In genomic region chr4:5463361-5463760, GRCh38 we compare ENCODE assay signal across 19 cellular contexts.
DNase-seq lines count a peak whose midpoint lies in the region; FAIRE-seq and TF ChIP-seq lines count a peak whose summit lies in the region.
"Had no signal": no experiment of that assay in that cellular context is flagged by ENCODE, and none has a peak within 500 bp of the region (broad histone marks: within the 10 kb centered on the region; RNA-seq: fewer than 3 reads in every experiment).

No MANE protein-coding gene starts in this region.

- H3K4ac ChIP-seq in H1 (replicated peaks; ENCODE audit: insufficient read length, low read depth, low read length): no peak overlapping the region

- no peak for TF ChIP-seq EP300 in H1 (IDR thresholded peaks at IDR 0.05; ENCODE audit: borderline replicate concordance in 1 of 2, low read depth in 2 of 2, low read length in 2 of 2)

- no peak overlapping the region for H3K4me3 Mint-ChIP-seq in neural progenitor cell
- H3K4me3 Mint-ChIP-seq: CD4-positive, alpha-beta memory T cell had no signal

- H3K27me3 ChIP-seq in H1 (replicated peaks in 1 of 4; ENCODE audit: control insufficient read depth in 3 of 4, extremely low read depth in 1 of 4, insufficient read depth in 3 of 4, low read length in 3 of 4) (no peaks in the 10 kb centered on the region), neural progenitor cell (no peaks in the 10 kb centered on the region), spleen (replicated peaks in 1 of 7) (no peaks in the 10 kb centered on the region)

- no peak overlapping the region for H3K23ac ChIP-seq in H1 (ENCODE audit: insufficient read length)

- TF ChIP-seq CTCF in H1 (IDR thresholded peaks at IDR 0.05; ENCODE audit: control extremely low read depth in 1 of 3, insufficient read depth in 1 of 3, low read depth in 1 of 3, low read length in 3 of 3): no peak
- TF ChIP-seq CTCF in neural progenitor cell (IDR thresholded peaks at IDR 0.05): no peak
- TF ChIP-seq CTCF in spleen (IDR thresholded peaks at IDR 0.05 in 8 of 11, conservative IDR thresholded peaks at IDR 0.05 in 3 of 11): no peak

- no peaks in the 10 kb centered on the region for H3F3A ChIP-seq in neural progenitor cell (ENCODE audit: low read depth)

- H3K9ac ChIP-seq in H1 (replicated peaks in 1 of 4; ENCODE audit: extremely low read depth in 1 of 4, low read depth in 3 of 4, low read length in 3 of 4) (no peak overlapping the region), neural progenitor cell (no peak overlapping the region)

- no peak overlapping the region for H2BK120ac ChIP-seq in H1 (replicated peaks; ENCODE audit: low read depth, low read length)

- no peak overlapping the region for H3K18ac ChIP-seq in H1 (ENCODE audit: extremely low read depth, low read length)

- no peak overlapping the region for H4K91ac ChIP-seq in H1 (replicated peaks; ENCODE audit: insufficient read length, low read length)

- DNase-seq in HTR-8/SVneo (ENCODE audit: insufficient read length, low spot score) (no peak), H1 (ENCODE audit: low read depth in 1 of 2, low spot score in 2 of 2) (no peak), neural progenitor cell (ENCODE audit: low spot score) (no peak), spleen (peak; percentile 37), GM03348 (ENCODE audit: low spot score) (no peak), hepatic stellate cell (ENCODE audit: low spot score) (no peak), ACHN (no peak)
- DNase-seq: AML-193; CD4-positive, alpha-beta memory T cell; DMS153; DMS79 treated with DMSO at 0.1 percent for 48 hours; GF-D8; IMR-90 had no signal

- H2BK5ac ChIP-seq in H1 (ENCODE audit: low read depth, low read length): no peak overlapping the region

- H2AK5ac ChIP-seq in H1 (ENCODE audit: low read depth, low read length): 0 out of 2 replicates have a peak overlapping the region, but pooled peaks have one; percentile 39

- H4K5ac ChIP-seq in H1 (ENCODE audit: insufficient read length, low read depth, low read length): no peak overlapping the region

- H3K4me3 ChIP-seq in H1 (ENCODE audit: extremely low read depth in 1 of 4, insufficient read depth in 2 of 4, low read depth in 3 of 4, low read length in 4 of 4) (no peak overlapping the region), neural progenitor cell (no peak overlapping the region), spleen (no peak overlapping the region)
- H3K4me3 ChIP-seq: HAP-1, K562 had no signal

- no peak overlapping the region for H2BK15ac ChIP-seq in H1 (ENCODE audit: low read length)

- no peak overlapping the region for H4K8ac ChIP-seq in H1 (ENCODE audit: extremely low read depth, insufficient read depth, low read length)

- H3K79me2 ChIP-seq in H1 (ENCODE audit: control insufficient read depth in 1 of 2, insufficient read depth in 2 of 2, low read length in 2 of 2) (no peaks in the 10 kb centered on the region; a peak in 1 of 4 replicates), neural progenitor cell (ENCODE audit: low read depth) (no peaks in the 10 kb centered on the region)

- H4K20me1 ChIP-seq in H1 (replicated peaks in 1 of 2; ENCODE audit: control insufficient read depth in 1 of 2, insufficient read depth in 2 of 2, low read length in 2 of 2): no peaks in the 10 kb centered on the region
- no peaks in the 10 kb centered on the region for H4K20me1 ChIP-seq in neural progenitor cell (ENCODE audit: low read depth)

- H3K27ac ChIP-seq in H1 (ENCODE audit: low read depth, low read length) (no peak overlapping the region), neural progenitor cell (no peak overlapping the region), spleen (no peak overlapping the region)
- H3K27ac ChIP-seq: C4-2B had no signal

- H3K4me1 ChIP-seq in H1 (replicated peaks in 1 of 4; ENCODE audit: control insufficient read depth in 3 of 4, insufficient read depth in 4 of 4, low read length in 3 of 4) (no peaks in the 10 kb centered on the region), neural progenitor cell (no peaks in the 10 kb centered on the region), spleen (no peaks in the 10 kb centered on the region)
- H3K4me1 ChIP-seq: HAP-1 had no signal

- H3K4me2 ChIP-seq in H1 (ENCODE audit: insufficient read depth in 1 of 2, low read depth in 2 of 2, low read length in 2 of 2) (no peak overlapping the region), neural progenitor cell (no peak overlapping the region)

- H3K79me1 ChIP-seq in H1 (ENCODE audit: low read depth, low read length): no peaks in the 10 kb centered on the region

- H3K23me2 ChIP-seq in H1 (ENCODE audit: low read depth, low read length): peaks cover 4% of the 10 kb centered on the region; the same call in 1 of the 2 replicates

- no peak for TF ChIP-seq POLR2A in H1 (IDR thresholded peaks at IDR 0.05; ENCODE audit: control extremely low read depth in 1 of 2, low read depth in 2 of 2, low read length in 2 of 2)
- TF ChIP-seq POLR2A in spleen (IDR thresholded peaks at IDR 0.05): no peak

- H3K14ac ChIP-seq in H1 (ENCODE audit: insufficient read length): no peak overlapping the region

- H3K56ac ChIP-seq in H1 (replicated peaks; ENCODE audit: insufficient read length, low read depth, low read length): no peak overlapping the region

- no peak for TF ChIP-seq RAD21 in H1 (IDR thresholded peaks at IDR 0.05 in 1 of 2, conservative IDR thresholded peaks at IDR 0.05 in 1 of 2; ENCODE audit: low read depth in 2 of 2, low read length in 2 of 2)

- H3K27ac Mint-ChIP-seq in neural progenitor cell: peak overlapping the region; percentile 0
- H3K27ac Mint-ChIP-seq: CD4-positive, alpha-beta memory T cell had no signal

- H3K36me3 ChIP-seq in H1 (ENCODE audit: control insufficient read depth in 2 of 4, insufficient read depth in 4 of 4, low read length in 3 of 4) (no peaks in the 10 kb centered on the region), neural progenitor cell (no peaks in the 10 kb centered on the region), spleen (no peaks in the 10 kb centered on the region)
- H3K36me3 ChIP-seq: HAP-1 had no signal

- no peaks in the 10 kb centered on the region for H3K4me1 Mint-ChIP-seq in neural progenitor cell
- H3K4me1 Mint-ChIP-seq: CD4-positive, alpha-beta memory T cell had no signal

- intact Hi-C loops in spleen (cut with DNase I; ENCODE audit: low total_unique reads): no loop called here

- H2BK20ac ChIP-seq in H1 (ENCODE audit: low read length): no peak overlapping the region

- POLR2A ChIA-PET in H1 (lab: Charles Lee; ENCODE audit: partially characterized antibody): no interaction called here

- no peaks in the 10 kb centered on the region for H3K9me3 Mint-ChIP-seq in neural progenitor cell

- no peak overlapping the region for H2AFZ ChIP-seq in H1 (ENCODE audit: low read length)
- H2AFZ ChIP-seq in neural progenitor cell (replicated peaks): no peak overlapping the region

- no peaks in the 10 kb centered on the region for H3K27me3 Mint-ChIP-seq in neural progenitor cell (ENCODE audit: insufficient read depth, low read depth)
- H3K27me3 Mint-ChIP-seq: CD4-positive, alpha-beta memory T cell had no signal

- H3K36me3 Mint-ChIP-seq in neural progenitor cell: no peaks in the 10 kb centered on the region
- H3K36me3 Mint-ChIP-seq: CD4-positive, alpha-beta memory T cell had no signal

- no peaks in the 10 kb centered on the region for H3K9me3 ChIP-seq in H1 (ENCODE audit: insufficient read depth in 2 of 2, low read depth in 1 of 2, low read length in 1 of 2)
- no peaks in the 10 kb centered on the region for H3K9me3 ChIP-seq in neural progenitor cell (ENCODE audit: low read depth)
- no peaks in the 10 kb centered on the region for H3K9me3 ChIP-seq in spleen
- H3K9me3 ChIP-seq: HAP-1 had no signal

- FAIRE-seq in HTR-8/SVneo (lab: Jason Lieb, UNC): peak; percentile 59
- no peak for FAIRE-seq in H1 (lab: Jason Lieb, UNC)
- FAIRE-seq: A204.1, GM12891, GM19239, K562 had no signal

- in situ Hi-C loops in ACHN (cut with HindIII; ENCODE audit: low pct_ligation_motif_present, low pct_unique_long_range_greater_than_20kb, low sequenced_read_pairs): no loop called here

- no peak overlapping the region for H2BK12ac ChIP-seq in H1 (ENCODE audit: low read depth, low read length)

- CTCF ChIA-PET in H1 (lab: Charles Lee; ENCODE audit: partially characterized antibody): interaction anchor here (1.1 to 1.2 kb wide), 2 partner anchors 14 to 289 kb away, joined by 3 read pairs; no protein-coding TSS in a partner anchor

- WGBS in H1 (ENCODE audit: extremely low coverage in 1 of 2, insufficient coverage in 1 of 2, insufficient read length in 1 of 2, insufficient replicate concordance in 2 of 2, low coverage in 1 of 2, low lambda C conversion rate in 2 of 2, missing lambda C conversion rate in 1 of 2), 2 experiments: 88% methylated on average over 1 of the region's 1 CpG; no CpG with 5 or more reads in 1 of the 2 experiments
- 78 to 100% (median 90%) methylated on average over 1 of the region's 1 CpG for WGBS in spleen, 5 donors

TF ChIP-seq in H1, 55 proteins besides CTCF, POLR2A, EP300 and RAD21:
- no peak for TF ChIP-seq SAP30 (IDR thresholded peaks at IDR 0.05; ENCODE audit: insufficient read depth, insufficient replicate concordance, low read length)
- no peak for TF ChIP-seq NRF1 (IDR thresholded peaks at IDR 0.05; ENCODE audit: low read depth, low read length)
- TF ChIP-seq KDM1A (IDR thresholded peaks at IDR 0.05; ENCODE audit: borderline replicate concordance, low read length): no peak
- no peak for TF ChIP-seq ATF3 (IDR thresholded peaks at IDR 0.05; ENCODE audit: insufficient read depth, low read depth, low read length)
- no peak for TF ChIP-seq EGR1 (IDR thresholded peaks at IDR 0.05; ENCODE audit: borderline replicate concordance, low read depth, low read length)
- TF ChIP-seq SIRT6 (IDR thresholded peaks at IDR 0.05; ENCODE audit: low read length): no peak
- no peak for TF ChIP-seq SP2 (IDR thresholded peaks at IDR 0.05; ENCODE audit: low read length)
- no peak for TF ChIP-seq CEBPB (IDR thresholded peaks at IDR 0.05; ENCODE audit: low read depth, low read length)
- TF ChIP-seq PHF8 (conservative IDR thresholded peaks at IDR 0.05; ENCODE audit: low read depth, low read length): no peak
